Comparison of ENCODE assay signal across 8 cellular contexts in the genomic region with DNA sequence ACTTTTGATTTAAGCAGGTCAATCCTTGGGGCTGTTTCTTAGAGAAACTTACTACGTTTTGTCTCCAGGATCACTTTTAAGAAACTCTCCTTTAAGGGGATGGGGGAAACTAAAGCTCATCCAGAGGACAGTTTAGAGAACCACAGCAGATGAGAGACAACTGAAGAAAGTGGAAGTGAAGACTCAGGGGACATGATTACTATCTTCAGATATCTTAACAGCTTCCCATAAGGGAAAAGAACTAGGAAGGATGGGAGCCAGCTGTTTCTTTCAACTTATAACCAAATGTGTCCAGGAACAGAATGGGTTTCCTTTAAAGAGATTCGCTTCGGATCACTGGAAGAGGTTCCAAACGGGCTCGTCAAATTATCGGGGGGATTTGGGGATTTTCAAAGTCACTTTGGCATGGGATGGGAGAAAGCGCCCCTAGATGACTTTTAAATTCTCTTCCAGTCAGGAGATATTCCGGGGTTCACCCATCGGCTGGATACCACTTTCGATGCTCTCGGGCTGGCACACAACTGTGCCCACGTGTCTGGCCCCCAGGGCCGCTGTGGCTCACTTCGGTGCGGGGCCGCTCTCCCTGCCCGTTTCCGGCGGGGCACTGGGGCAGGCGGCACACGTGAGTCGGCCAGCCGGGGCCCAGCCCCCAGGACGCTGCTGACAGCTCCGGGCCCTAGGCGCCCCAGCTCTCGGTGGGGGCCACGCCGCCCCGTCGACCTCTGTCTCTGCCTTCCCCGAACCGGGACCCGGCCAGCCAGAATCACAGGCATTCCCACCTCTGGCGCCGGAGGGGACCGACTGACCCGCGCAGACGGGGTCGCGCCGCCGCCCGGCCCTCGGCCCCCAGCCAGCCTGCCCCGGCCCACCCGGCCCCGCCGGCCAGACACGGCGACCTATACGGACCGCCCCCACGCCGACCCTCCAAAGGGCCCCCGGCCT. TPM values are rescaled to one million over a fixed set of nuclear protein-coding genes. Genes with fewer than 3 reads are reported as not detected.
A peak's percentile ranks its signal among the peaks of the same experiment; 100 is the strongest.
DNase-seq lines count a peak whose midpoint lies in the region; ATAC-seq and TF ChIP-seq lines count a peak whose summit lies in the region.

No MANE protein-coding gene starts in this region.

- intact Hi-C loops in dorsolateral prefrontal cortex (cut with DNase I), result no loop called here

- no peak overlapping the region for H2BK120ac ChIP-seq in H9 (ENCODE audit: low read depth, low read length, poor library complexity, severe bottlenecking)

- no peaks in the 10 kb centered on the region for H3K36me3 Mint-ChIP-seq in H9 (ENCODE audit: insufficient read depth in 1 of 3, low read depth in 3 of 3)

- H3K4me1 Mint-ChIP-seq in H9, result peaks cover 15 to 19% of the 10 kb centered on the region in 2 experiments

- POLR2A ChIA-PET in GM10248 (lab: Yijun Ruan, JAX), result interaction anchor here (0.6 kb wide), 2 partner anchors 170 to 1882 kb away, joined by 3 to 4 read pairs; no protein-coding TSS in a partner anchor

- H3K27ac ChIP-seq in H9 (ENCODE audit: insufficient read length, low read depth, low read length) (no peak overlapping the region), dorsolateral prefrontal cortex (peak overlapping the region; percentile 41 to 97 (median 89))

- no peak overlapping the region for H2AK5ac ChIP-seq in H9 (ENCODE audit: insufficient read length, low read length)

- no peak overlapping the region for H3K9ac ChIP-seq in H9 (ENCODE audit: extremely low read depth, insufficient read length, low read length)

- no peak for ATAC-seq in GM18870 (IDR thresholded peaks at IDR 0.05; ENCODE audit: unreplicated experiment)

- H2BK5ac ChIP-seq in H9 (ENCODE audit: insufficient read length, low read length), result no peak overlapping the region

- H2BK15ac ChIP-seq in H9 (ENCODE audit: low read depth, low read length), result no peak overlapping the region

- H3K56ac ChIP-seq in H9 (ENCODE audit: insufficient read length, low read depth, low read length), result no peak overlapping the region

- H3K4me2 ChIP-seq in H9 (ENCODE audit: insufficient read depth, insufficient read length, low read length), result peak overlapping the region; percentile 62

- H3K4me3 ChIP-seq in dorsolateral prefrontal cortex, result peak overlapping the region; percentile 51 to 96 (median 82)

- peak overlapping the region; percentile 69 to 85 for H3K4me3 Mint-ChIP-seq in H9

- peak; percentile 70 for DNase-seq in GM10248 (ENCODE audit: extremely low spot score)
- DNase-seq in H9, result peak; percentile 61
- DNase-seq in NAMALWA (ENCODE audit: low spot score), result peak; percentile 72
- DNase-seq in activated CD4-positive, alpha-beta T cell treated with anti-CD3 and anti-CD28 coated beads for 48 hours, result peak; percentile 68
- DNase-seq in dorsolateral prefrontal cortex, result peak in 8 of 10 donors; percentile 24 to 64 (median 38)
- DNase-seq in lung microvascular endothelial cell (ENCODE audit: low read depth in 2 of 2), result peak; percentile 35 to 53
- DNase-seq in stimulated activated CD4-positive, alpha-beta T cell treated with anti-CD3 and anti-CD28 coated beads, TNF-alpha, amount 100 ng/mL, for 48 hours (ENCODE audit: low read depth in 3 of 3), result peak; percentile 23 to 45 (median 30)

- no peak overlapping the region for H2BK12ac ChIP-seq in H9 (ENCODE audit: insufficient read length, low read depth, low read length)

- no peak overlapping the region for H2BK20ac ChIP-seq in H9 (ENCODE audit: low read depth, low read length, poor library complexity, severe bottlenecking)

- no peaks in the 10 kb centered on the region for H4K20me1 ChIP-seq in H9 (ENCODE audit: control insufficient read depth, insufficient read depth, insufficient read length)

- H3T11ph ChIP-seq in H9 (ENCODE audit: low read length), result no peak overlapping the region

- H4K91ac ChIP-seq in H9 (ENCODE audit: insufficient read length, low read depth, low read length), result no peak overlapping the region

- CTCF ChIA-PET in GM10248 (lab: Yijun Ruan, JAX), result interaction anchor here (1.3 to 2.4 kb wide), 3 partner anchors 23 to 35 kb away, joined by 3 to 6 read pairs (median 4); no protein-coding TSS in a partner anchor

- H3K14ac ChIP-seq in H9 (ENCODE audit: insufficient read depth, low read length), result peak overlapping the region; percentile 31; the same call in 1 of the 2 replicates

- H3K27me3 ChIP-seq in H9 (ENCODE audit: insufficient read depth, low read length) (no peaks in the 10 kb centered on the region), dorsolateral prefrontal cortex (no peaks in the 10 kb centered on the region)

- H3K9me3 Mint-ChIP-seq in H9, result no peaks in the 10 kb centered on the region

- H3K23ac ChIP-seq in H9 (ENCODE audit: insufficient read length, low read depth, low read length), result no peak overlapping the region

- H3K4me1 ChIP-seq in H9 (ENCODE audit: insufficient read depth, low read length), result peaks cover 2% of the 10 kb centered on the region; the same call in 1 of the 2 replicates

- peaks cover 28% of the 10 kb centered on the region for H3K27me3 Mint-ChIP-seq in H9 (ENCODE audit: low read depth)

- H2AFZ ChIP-seq in H9 (ENCODE audit: low read length), result no peak overlapping the region

- H3K79me1 ChIP-seq in H9 (ENCODE audit: insufficient read depth, low read depth, low read length, poor library complexity, severe bottlenecking), result peaks cover 6% of the 10 kb centered on the region

- H3K79me2 ChIP-seq in H9 (ENCODE audit: insufficient read depth, low read length), result peaks cover 3% of the 10 kb centered on the region; the same call in 1 of the 2 replicates

- no peak overlapping the region for H4K5ac ChIP-seq in H9 (ENCODE audit: insufficient read length, low read depth, low read length)

- H3K18ac ChIP-seq in H9 (ENCODE audit: insufficient read length, low read depth, low read length), result no peak overlapping the region

- no peaks in the 10 kb centered on the region for H3K9me3 ChIP-seq in H9 (ENCODE audit: control insufficient read depth, low read depth, low read length)

- peaks cover 4% of the 10 kb centered on the region for H3K23me2 ChIP-seq in H9 (ENCODE audit: insufficient read length, low read depth, low read length, poor library complexity, severe bottlenecking)

- no CpG with 5 or more reads among the region's 57 CpGs for WGBS in H9 (ENCODE audit: extremely low coverage, insufficient read length, low lambda C conversion rate)

- no peak overlapping the region for H3K27ac Mint-ChIP-seq in H9

- TF ChIP-seq CTCF in GM10248 (IDR thresholded peaks at IDR 0.05; ENCODE audit: control extremely low read depth, extremely low read depth, low read depth, missing control alignments), result no peak
- no peak for TF ChIP-seq CTCF in H9 (conservative IDR thresholded peaks at IDR 0.05)
- TF ChIP-seq CTCF in dorsolateral prefrontal cortex (IDR thresholded peaks at IDR 0.05 in 54 of 56, conservative IDR thresholded peaks at IDR 0.05 in 2 of 56; ENCODE audit: low read depth in 1 of 56, partially characterized antibody in 56 of 56), result no peak

- no peak overlapping the region for H4K8ac ChIP-seq in H9 (replicated peaks; ENCODE audit: insufficient read length, low read depth, low read length)

- no peak overlapping the region for H3K4ac ChIP-seq in H9 (ENCODE audit: low read depth, low read length)

RNA-seq across cellular contexts. Expression of a gene that starts 1.0 kb away (rescaled TPM):
- total RNA-seq in H9 (2021) (16.4 and 16.5 TPM in 2 replicates), dorsolateral prefrontal cortex (10 to 100 TPM; 20.0 to 48.3 (median 33.2) TPM), lung microvascular endothelial cell (6.8 and 9.7 TPM in 2 replicates)
